Comparison of ENCODE assay signal across 19 cellular contexts in genomic region chr9:70452365-70452764, GRCh38.
"Had no signal": no experiment of that assay in that cellular context is flagged by ENCODE, and none has a peak within 500 bp of the region (broad histone marks: within the 10 kb centered on the region; RNA-seq: fewer than 3 reads in every experiment).

No MANE protein-coding gene starts in this region.

- ATAC-seq: Panc1, PC-3 had no signal

- H3K36me3 ChIP-seq: MG63, SJSA1 had no signal

- DNase-seq: Karpas-422; KG1; MG63; NCI-H1092 treated with DMSO at 0.1 percent for 48 hours; NCI-H1436; NCI-H187; NCI-H2029; NCI-H2081 treated with DMSO at 0.1 percent for 48 hours; NCI-H2171; NCI-H524; NCI-H526 treated with DMSO at 0.1 percent for 48 hours; NCI-H748 treated with DMSO at 0.1 percent for 48 hours; NK-92 treated with Interleukin-12 subunit alpha and Interleukin-12 subunit beta, amount 100 ng/mL, for 24 hours; PC-3; SIG-M5 had no signal

- H3K27me3 ChIP-seq: MG63, SJSA1 had no signal

- H3K9me3 ChIP-seq: MG63, SJSA1 had no signal

- H3K4me1 ChIP-seq: SJSA1 had no signal

- H3K27ac ChIP-seq: RWPE1, SJSA1, SK-N-MC had no signal

- H3K4me3 ChIP-seq: MG63, SJSA1, SK-N-MC had no signal
